In the genomic region with DNA sequence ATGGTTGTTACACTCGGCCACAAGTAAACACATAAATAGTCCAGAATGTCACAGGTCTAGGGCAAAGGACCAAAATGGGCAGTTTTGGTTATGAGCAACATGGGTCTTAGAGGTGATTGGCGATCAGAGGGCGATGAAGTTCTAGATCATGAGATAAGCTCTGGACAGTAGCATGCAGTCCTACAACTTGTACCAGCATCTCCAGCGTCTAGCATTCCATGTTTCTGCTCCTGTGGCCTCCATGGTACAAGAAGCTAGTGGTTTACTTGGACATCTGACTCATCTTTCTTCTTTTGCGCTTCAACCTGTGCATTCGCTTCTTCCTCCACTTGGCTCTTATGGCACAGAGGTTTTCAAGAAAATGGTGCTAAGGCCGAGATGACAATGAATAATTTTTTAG, we compare ENCODE assay signal across 27 cellular contexts.
"Had no signal": no experiment of that assay in that cellular context is flagged by ENCODE, and none has a peak within 500 bp of the region (broad histone marks: within the 10 kb centered on the region; RNA-seq: fewer than 3 reads in every experiment).

No MANE protein-coding gene starts in this region.

- H3K4me3 ChIP-seq: coronary artery had no signal

- H3K27ac ChIP-seq: brain microvascular endothelial cell, coronary artery, dorsolateral prefrontal cortex had no signal

- FAIRE-seq: bronchial epithelial cell, frontal cortex had no signal

- DNase-seq: activated CD4-positive, alpha-beta memory T cell treated with anti-CD3 and anti-CD28 coated beads for 36 hours; activated CD4-positive, alpha-beta T cell treated with anti-CD3 and anti-CD28 coated beads for 36 hours; activated CD4-positive, alpha-beta T cell treated with anti-CD3 and anti-CD28 coated beads, Interleukin-2, amount 10 ng/mL, durations not matched to agents 24 days and 14 days; activated CD4-positive, CD25-positive, alpha-beta regulatory T cell; activated CD4-positive, CD25-positive, alpha-beta regulatory T cell treated with anti-CD3 and anti-CD28 coated beads, Interleukin-2, amount 50 U/mL, for 72 hours; activated CD8-positive, alpha-beta memory T cell treated with anti-CD3 and anti-CD28 coated beads, Interleukin-2, amount 50 U/mL, for 48 hours; activated effector memory CD4-positive, alpha-beta T cell treated with Interleukin-2 at 50 U/mL for 16 hours; activated gamma-delta T cell treated with Interleukin-2 at 50 U/mL for 16 hours; activated naive CD4-positive, alpha-beta T cell treated with anti-CD3 and anti-CD28 coated beads, Interleukin-2, amount 50 U/mL, for 16 hours; activated naive CD4-positive, alpha-beta T cell treated with Interleukin-2 at 50 U/mL for 16 hours; activated T-cell treated with anti-CD3 and anti-CD28 coated beads, Interleukin-2, amount 50 U/mL, for 4 hours; amniotic stem cell; anterior cingulate cortex; brain microvascular endothelial cell; dorsolateral prefrontal cortex; effector memory CD4-positive, alpha-beta T cell; endodermal cell; foreskin fibroblast; head of caudate nucleus; T-helper 2 cell had no signal

- H3K27me3 ChIP-seq: brain microvascular endothelial cell, dorsolateral prefrontal cortex had no signal

- H3K27ac Mint-ChIP-seq: activated CD4-positive, alpha-beta memory T cell treated with anti-CD3 and anti-CD28 coated beads for 36 hours; activated CD4-positive, alpha-beta T cell treated with anti-CD3 and anti-CD28 coated beads for 36 hours; activated CD4-positive, alpha-beta T cell treated with anti-CD3 and anti-CD28 coated beads, Interleukin-2, amount 10 ng/mL, durations not matched to agents 24 days and 14 days; activated naive CD8-positive, alpha-beta T cell; activated T-helper 17 cell treated with anti-CD3 and anti-CD28 coated beads, Interleukin-2, amount 50 U/mL, for 72 hours; dendritic cell treated with granulocyte-macrophage colony-stimulating factor and Interleukin-4, amounts not matched to agents 40 ng/mL and 50 ng/mL, for 4 days; endodermal cell had no signal

- H3K9me3 Mint-ChIP-seq: activated CD4-positive, alpha-beta memory T cell treated with anti-CD3 and anti-CD28 coated beads for 36 hours; activated CD4-positive, alpha-beta T cell treated with anti-CD3 and anti-CD28 coated beads, Interleukin-2, amount 10 ng/mL, durations not matched to agents 24 days and 14 days; activated T-cell treated with anti-CD3 and anti-CD28 coated beads, Interleukin-2, amount 50 U/mL, for 4 hours; activated T-helper 17 cell treated with anti-CD3 and anti-CD28 coated beads, Interleukin-2, amount 50 U/mL, for 72 hours; central memory CD8-positive, alpha-beta T cell; dendritic cell treated with granulocyte-macrophage colony-stimulating factor and Interleukin-4, amounts not matched to agents 40 ng/mL and 50 ng/mL, for 4 days had no signal

- H3K36me3 ChIP-seq: brain microvascular endothelial cell had no signal

- H3K4me3 Mint-ChIP-seq: activated CD4-positive, alpha-beta memory T cell treated with anti-CD3 and anti-CD28 coated beads for 36 hours; activated CD4-positive, alpha-beta T cell treated with anti-CD3 and anti-CD28 coated beads for 36 hours; activated CD4-positive, alpha-beta T cell treated with anti-CD3 and anti-CD28 coated beads, Interleukin-2, amount 10 ng/mL, durations not matched to agents 24 days and 14 days; activated naive CD8-positive, alpha-beta T cell; activated T-cell treated with anti-CD3 and anti-CD28 coated beads, Interleukin-2, amount 50 U/mL, for 4 hours; activated T-helper 17 cell treated with anti-CD3 and anti-CD28 coated beads, Interleukin-2, amount 50 U/mL, for 72 hours; central memory CD8-positive, alpha-beta T cell; dendritic cell treated with granulocyte-macrophage colony-stimulating factor and Interleukin-4, amounts not matched to agents 40 ng/mL and 50 ng/mL, for 4 days; endodermal cell had no signal

- H3K36me3 Mint-ChIP-seq: activated CD4-positive, alpha-beta memory T cell treated with anti-CD3 and anti-CD28 coated beads for 36 hours had no signal
